Comparison of ENCODE assay signal across 17 cellular contexts in the genomic region with DNA sequence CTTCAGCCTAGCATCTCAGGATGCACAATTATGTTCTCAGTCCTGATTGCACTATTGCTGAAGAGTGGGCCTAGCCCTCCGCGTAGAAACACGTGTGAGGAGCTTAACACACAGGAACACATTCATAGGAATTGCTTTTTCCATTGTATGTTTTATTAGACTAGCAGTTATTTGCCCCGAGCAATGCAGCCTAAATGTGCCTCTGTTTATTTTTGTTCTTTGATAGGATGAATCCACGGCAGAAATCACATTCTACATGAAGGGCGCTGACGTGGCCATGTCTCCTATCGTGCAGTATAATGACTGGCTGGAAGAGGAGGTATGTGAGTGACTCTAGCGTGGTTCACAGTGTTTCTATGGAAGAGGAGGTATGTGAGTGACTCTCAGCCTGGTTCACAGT.
DNase-seq lines count a peak whose midpoint lies in the region; ATAC-seq and TF ChIP-seq lines count a peak whose summit lies in the region.
"Had no signal": no experiment of that assay in that cellular context is flagged by ENCODE, and none has a peak within 500 bp of the region (broad histone marks: within the 10 kb centered on the region; RNA-seq: fewer than 3 reads in every experiment).

No MANE protein-coding gene starts in this region.

- no peaks in the 10 kb centered on the region for H3K27me3 ChIP-seq in Peyer's patch

- ATAC-seq in GM21526 (IDR thresholded peaks at IDR 0.05; ENCODE audit: low FRiP score, unreplicated experiment) (no peak), GM18498 (IDR thresholded peaks at IDR 0.05; ENCODE audit: unreplicated experiment) (no peak)
- ATAC-seq: GM12878 had no signal

- H3K4me1 Mint-ChIP-seq in type B pancreatic cell (ENCODE audit: unreplicated experiment) = peaks cover 3% of the 10 kb centered on the region

- TF ChIP-seq CTCF in type B pancreatic cell (conservative IDR thresholded peaks at IDR 0.05) (no peak), Peyer's patch (IDR thresholded peaks at IDR 0.05) (no peak)

- no peak overlapping the region for H3K27ac Mint-ChIP-seq in type B pancreatic cell

- no peak overlapping the region for H3K4me3 Mint-ChIP-seq in type B pancreatic cell
- H3K4me3 Mint-ChIP-seq: CD4-positive, alpha-beta memory T cell had no signal

- H3K4me3 ChIP-seq in Peyer's patch = no peak overlapping the region
- H3K4me3 ChIP-seq: GM12878, GM23248 had no signal

- no peaks in the 10 kb centered on the region for H3K27me3 Mint-ChIP-seq in type B pancreatic cell
- H3K27me3 Mint-ChIP-seq: CD4-positive, alpha-beta memory T cell had no signal

- peaks cover 7% of the 10 kb centered on the region for H3K36me3 Mint-ChIP-seq in type B pancreatic cell

- peaks cover 5% of the 10 kb centered on the region for H3K9me3 Mint-ChIP-seq in type B pancreatic cell
- H3K9me3 Mint-ChIP-seq: CD4-positive, alpha-beta memory T cell had no signal

- DNase-seq in SK-MEL-5 (ENCODE audit: low read depth, low spot score) (peak; percentile 51), epidermal melanocyte (ENCODE audit: insufficient read length, low spot score) (peak; percentile 50), type B pancreatic cell (ENCODE audit: extremely low spot score, unreplicated experiment) (peak; percentile 11), Peyer's patch (no peak)
- DNase-seq: C1 segment of cervical spinal cord; Caco-2; CD4-positive, alpha-beta memory T cell; DMS 273 treated with DMSO at 0.1 percent for 48 hours; DMS79; EL; GDM1; GM23248; H7; HCEC 1CT had no signal

- H3K9me3 ChIP-seq in Peyer's patch = no peaks in the 10 kb centered on the region
- H3K9me3 ChIP-seq: Caco-2 had no signal

- no peak overlapping the region for H3K27ac ChIP-seq in Peyer's patch
- H3K27ac ChIP-seq: GM23248 had no signal

- peaks cover 0 to 35% (median 0%) of the 10 kb centered on the region in 3 donors for H3K36me3 ChIP-seq in Peyer's patch

- in situ Hi-C loops in SK-MEL-5 (cut with HindIII; ENCODE audit: low pct_unique_long_range_greater_than_20kb, low sequenced_read_pairs) = no loop called here

- no peaks in the 10 kb centered on the region for H3K4me1 ChIP-seq in Peyer's patch
- H3K4me1 ChIP-seq: Caco-2 had no signal

- no peak for TF ChIP-seq POLR2A in Peyer's patch (IDR thresholded peaks at IDR 0.05)

Comparison
In these comparisons a context has a peak if more than half of its experiments do, and no peak if none do; other contexts are left out.
1. DNase-seq: peak in SK-MEL-5 (single experiment), epidermal melanocyte (single experiment) and type B pancreatic cell (single experiment); none in Peyer's patch (0 of 3).